In the genomic region with DNA sequence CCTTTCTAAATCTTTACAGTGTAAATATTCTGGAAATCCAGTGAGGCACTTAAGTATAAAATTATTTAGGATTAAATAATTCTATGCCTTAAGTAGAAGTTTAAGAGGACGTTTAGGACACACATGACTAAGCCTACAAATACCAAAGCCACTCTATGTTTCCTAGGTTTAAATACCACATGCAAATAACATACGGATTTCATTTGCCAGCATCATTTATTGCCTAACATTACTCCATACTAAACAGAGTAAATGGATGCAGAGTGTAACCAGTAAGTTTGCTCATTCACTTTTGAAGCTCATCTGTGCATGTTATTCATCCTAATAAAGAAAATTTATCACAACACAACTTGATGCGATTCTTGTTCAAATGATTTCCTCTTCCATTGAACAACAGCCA, we compare ENCODE assay signal across 18 cellular contexts. TPM values are rescaled to one million over a fixed set of nuclear protein-coding genes. Genes with fewer than 3 reads are reported as not detected.
DNase-seq lines count a peak whose midpoint lies in the region; ATAC-seq and TF ChIP-seq lines count a peak whose summit lies in the region.
"Had no signal": no experiment of that assay in that cellular context is flagged by ENCODE, and none has a peak within 500 bp of the region (broad histone marks: within the 10 kb centered on the region; RNA-seq: fewer than 3 reads in every experiment).

No MANE protein-coding gene starts in this region.

- peak overlapping the region; percentile 82 for H3K4me3 ChIP-seq in MG63
- H3K4me3 ChIP-seq in neural progenitor cell = peak overlapping the region; percentile 33
- H3K4me3 ChIP-seq: mucosa of descending colon, PC-9, SK-N-MC, suprapubic skin, vagina had no signal

- H3K27ac Mint-ChIP-seq in neural progenitor cell = no peak overlapping the region
- H3K27ac Mint-ChIP-seq in natural killer cell = no peak overlapping the region
- H3K27ac Mint-ChIP-seq in endothelial cell (ENCODE audit: unreplicated experiment) = no peak overlapping the region
- H3K27ac Mint-ChIP-seq: activated naive CD4-positive, alpha-beta T cell treated with anti-CD3 and anti-CD28 coated beads, Interleukin-2, amount 50 U/mL, for 72 hours had no signal

- H3K4me1 ChIP-seq in neural progenitor cell = peaks cover 41% of the 10 kb centered on the region

- H3K36me3 Mint-ChIP-seq in neural progenitor cell (no peaks in the 10 kb centered on the region), natural killer cell (no peaks in the 10 kb centered on the region), endothelial cell (ENCODE audit: low read depth, unreplicated experiment) (no peaks in the 10 kb centered on the region)
- H3K36me3 Mint-ChIP-seq: activated naive CD4-positive, alpha-beta T cell treated with anti-CD3 and anti-CD28 coated beads, Interleukin-2, amount 50 U/mL, for 72 hours had no signal

- H3K36me3 ChIP-seq in MG63 = peaks cover 29% of the 10 kb centered on the region
- H3K36me3 ChIP-seq in neural progenitor cell = no peaks in the 10 kb centered on the region
- H3K36me3 ChIP-seq: suprapubic skin, vagina had no signal

- H3K9me3 ChIP-seq in MG63 (no peaks in the 10 kb centered on the region), neural progenitor cell (ENCODE audit: low read depth) (no peaks in the 10 kb centered on the region)
- H3K9me3 ChIP-seq: mucosa of descending colon, suprapubic skin, vagina had no signal

- H3K27me3 Mint-ChIP-seq in neural progenitor cell (ENCODE audit: insufficient read depth, low read depth) = peaks cover 13% of the 10 kb centered on the region
- H3K27me3 Mint-ChIP-seq in natural killer cell (ENCODE audit: low read depth in 2 of 2) = peaks cover 26 to 40% of the 10 kb centered on the region in 2 donors
- peaks cover 7% of the 10 kb centered on the region for H3K27me3 Mint-ChIP-seq in endothelial cell (ENCODE audit: unreplicated experiment)

- H3K9me3 Mint-ChIP-seq in neural progenitor cell = no peaks in the 10 kb centered on the region
- peaks cover 0 to 2% of the 10 kb centered on the region in 2 donors for H3K9me3 Mint-ChIP-seq in natural killer cell
- H3K9me3 Mint-ChIP-seq in endothelial cell (ENCODE audit: unreplicated experiment) = no peaks in the 10 kb centered on the region
- H3K9me3 Mint-ChIP-seq: activated naive CD4-positive, alpha-beta T cell treated with anti-CD3 and anti-CD28 coated beads, Interleukin-2, amount 50 U/mL, for 72 hours had no signal

- no peak overlapping the region for H3K27ac ChIP-seq in neural progenitor cell
- H3K27ac ChIP-seq: PC-9, SK-N-MC, suprapubic skin, vagina had no signal

- peaks cover 30% of the 10 kb centered on the region for H3F3A ChIP-seq in neural progenitor cell (ENCODE audit: low read depth)

- H3K79me2 ChIP-seq in neural progenitor cell (ENCODE audit: low read depth) = peaks cover 22% of the 10 kb centered on the region

- no peak overlapping the region for H2AFZ ChIP-seq in neural progenitor cell (replicated peaks)
- H2AFZ ChIP-seq: PC-9 had no signal

- no peak for ATAC-seq in HG03280 (IDR thresholded peaks at IDR 0.05; ENCODE audit: unreplicated experiment)
- no peak for ATAC-seq in natural killer cell
- ATAC-seq: activated naive CD4-positive, alpha-beta T cell treated with anti-CD3 and anti-CD28 coated beads, Interleukin-2, amount 50 U/mL, for 72 hours; mucosa of descending colon had no signal

- intact Hi-C loops in natural killer cell (cut with micrococcal nuclease) = no loop called here

- H3K27me3 ChIP-seq in MG63 (no peaks in the 10 kb centered on the region), neural progenitor cell (peaks cover 20% of the 10 kb centered on the region)
- H3K27me3 ChIP-seq: vagina had no signal

- H3K4me3 Mint-ChIP-seq in neural progenitor cell (no peak overlapping the region), natural killer cell (no peak overlapping the region), endothelial cell (ENCODE audit: unreplicated experiment) (no peak overlapping the region)

- H3K9ac ChIP-seq in neural progenitor cell = no peak overlapping the region

- TF ChIP-seq CTCF in neural progenitor cell (IDR thresholded peaks at IDR 0.05) (no peak), natural killer cell (IDR thresholded peaks at IDR 0.05) (no peak), endothelial cell (IDR thresholded peaks at IDR 0.05; ENCODE audit: unreplicated experiment) (no peak)

- H3K4me2 ChIP-seq in neural progenitor cell = peak overlapping the region; percentile 99
- H3K4me2 ChIP-seq: PC-9 had no signal

- H3K4me1 Mint-ChIP-seq in neural progenitor cell = peaks cover 27% of the 10 kb centered on the region
- H3K4me1 Mint-ChIP-seq in natural killer cell = peaks cover 0 to 5% of the 10 kb centered on the region in 2 donors
- H3K4me1 Mint-ChIP-seq in endothelial cell (ENCODE audit: unreplicated experiment) = peaks cover 13% of the 10 kb centered on the region

- no peaks in the 10 kb centered on the region for H4K20me1 ChIP-seq in neural progenitor cell (ENCODE audit: low read depth)

- peak; percentile 65 for DNase-seq in EH (ENCODE audit: low read depth)
- no peak for DNase-seq in MG63
- peak; percentile 57 for DNase-seq in dedifferentiated amniotic fluid mesenchymal stem cell (ENCODE audit: extremely low spot score)
- DNase-seq in neural progenitor cell (ENCODE audit: low spot score) = no peak
- no peak for DNase-seq in natural killer cell
- DNase-seq in endothelial cell (ENCODE audit: low spot score) = no peak
- DNase-seq in D341Med (ENCODE audit: low spot score) = no peak
- DNase-seq: activated CD4-positive, alpha-beta T cell treated with anti-CD3 and anti-CD28 coated beads for 1 hour; foreskin melanocyte; mucosa of descending colon; NCI-H774; PC-9; T1000 had no signal

RNA-seq across cellular contexts. Expression of gene BDNF, which starts 4.1 kb away (rescaled TPM):
- 20.6 and 21.2 TPM in 2 replicates for total RNA-seq in MG63 (2014; rRNA removed; shearing (Covaris generic); ENCODE audit: low replicate concordance)
- total RNA-seq in neural progenitor cell (ENCODE audit: low replicate concordance) = 1.6 and 2.1 TPM in 2 replicates
- total RNA-seq in natural killer cell = not detected
- total RNA-seq in endothelial cell (ENCODE audit: unreplicated experiment) = 0.10 TPM
- total RNA-seq: activated naive CD4-positive, alpha-beta T cell treated with anti-CD3 and anti-CD28 coated beads, Interleukin-2, amount 50 U/mL, for 72 hours had no signal

Comparison
In these comparisons a context has a peak if more than half of its experiments do, and no peak if none do; other contexts are left out.
1. DNase-seq: peak in EH (single experiment) and dedifferentiated amniotic fluid mesenchymal stem cell (single experiment); none in MG63 (single experiment), neural progenitor cell (single experiment), natural killer cell (single experiment), endothelial cell (single experiment) and D341Med (single experiment).